ENCODE assay signal across 9 cellular contexts in genomic region chr10:110774069-110775021, GRCh38.
DNase-seq lines count a peak whose midpoint lies in the region; ATAC-seq and TF ChIP-seq lines count a peak whose summit lies in the region.
"Had no signal": no experiment of that assay in that cellular context is flagged by ENCODE, and none has a peak within 500 bp of the region (broad histone marks: within the 10 kb centered on the region; RNA-seq: fewer than 3 reads in every experiment).

No MANE protein-coding gene starts in this region.

- no peak overlapping the region for H3K27ac ChIP-seq in mesendoderm (ENCODE audit: low read depth, low read length)
- H3K27ac ChIP-seq: parathyroid adenoma had no signal

- peaks cover 5% of the 10 kb centered on the region for H3K9me3 Mint-ChIP-seq in activated naive CD8-positive, alpha-beta T cell treated with anti-CD3 and anti-CD28 coated beads for 36 hours
- no peaks in the 10 kb centered on the region for H3K9me3 Mint-ChIP-seq in osteocyte (ENCODE audit: unreplicated experiment)

- H3K4ac ChIP-seq in mesendoderm (ENCODE audit: low read depth, low read length): no peak overlapping the region

- H3K27me3 Mint-ChIP-seq in activated naive CD8-positive, alpha-beta T cell treated with anti-CD3 and anti-CD28 coated beads for 36 hours: no peaks in the 10 kb centered on the region
- peaks cover 6% of the 10 kb centered on the region for H3K27me3 Mint-ChIP-seq in osteocyte (ENCODE audit: unreplicated experiment)

- H3K23ac ChIP-seq in mesendoderm (ENCODE audit: low read length): no peak overlapping the region

- H3K4me3 ChIP-seq in GM12864 (ENCODE audit: low read depth, low read length) (no peak overlapping the region), mesendoderm (ENCODE audit: low read length) (no peak overlapping the region)

- H2BK15ac ChIP-seq in mesendoderm (replicated peaks; ENCODE audit: low read depth): peak overlapping the region; percentile 27

- H4K5ac ChIP-seq in mesendoderm (ENCODE audit: low read length): no peak overlapping the region

- H3K79me1 ChIP-seq in mesendoderm (ENCODE audit: low read length): no peaks in the 10 kb centered on the region

- WGBS in mesendoderm (ENCODE audit: extremely low coverage, insufficient coverage, low lambda C conversion rate): no CpG with 5 or more reads among the region's 8 CpGs

- peak overlapping the region; percentile 40 for H3K4me3 Mint-ChIP-seq in activated naive CD8-positive, alpha-beta T cell treated with anti-CD3 and anti-CD28 coated beads for 36 hours
- H3K4me3 Mint-ChIP-seq in osteocyte (ENCODE audit: unreplicated experiment): no peak overlapping the region

- no peak overlapping the region for H2BK5ac ChIP-seq in mesendoderm (ENCODE audit: low read length)

- no peaks in the 10 kb centered on the region for H3K27me3 ChIP-seq in mesendoderm (ENCODE audit: insufficient read depth, low read length, poor library complexity)

- peak overlapping the region; percentile 93 for H3K27ac Mint-ChIP-seq in activated naive CD8-positive, alpha-beta T cell treated with anti-CD3 and anti-CD28 coated beads for 36 hours
- H3K27ac Mint-ChIP-seq in osteocyte (ENCODE audit: unreplicated experiment): no peak overlapping the region

- H3K36me3 ChIP-seq in mesendoderm (ENCODE audit: control insufficient read depth, insufficient read depth, low read length): no peaks in the 10 kb centered on the region

- H3K36me3 Mint-ChIP-seq in activated naive CD8-positive, alpha-beta T cell treated with anti-CD3 and anti-CD28 coated beads for 36 hours: no peaks in the 10 kb centered on the region
- H3K36me3 Mint-ChIP-seq in osteocyte (ENCODE audit: unreplicated experiment): no peaks in the 10 kb centered on the region

- H3K9ac ChIP-seq in mesendoderm (ENCODE audit: low read length): no peak overlapping the region
- H3K9ac ChIP-seq: parathyroid adenoma had no signal

- no peaks in the 10 kb centered on the region for H3K4me1 ChIP-seq in mesendoderm (ENCODE audit: control insufficient read depth, low read depth, low read length)

- TF ChIP-seq CTCF in GM12864 (IDR thresholded peaks at IDR 0.05; ENCODE audit: low read depth, low read length, missing control alignments): no peak
- TF ChIP-seq CTCF in osteocyte (IDR thresholded peaks at IDR 0.05): no peak

- no peak overlapping the region for H3K56ac ChIP-seq in mesendoderm (ENCODE audit: low read length)

- no peak overlapping the region for H3K18ac ChIP-seq in mesendoderm (ENCODE audit: low read length)

- H2BK120ac ChIP-seq in mesendoderm (ENCODE audit: low read depth, low read length): no peak overlapping the region

- DNase-seq in GM12864 (ENCODE audit: low read depth): peak; percentile 92
- DNase-seq in LHCN-M2 (ENCODE audit: low read depth): peak; percentile 91
- peak; percentile 62 for DNase-seq in activated naive CD8-positive, alpha-beta T cell treated with anti-CD3 and anti-CD28 coated beads for 36 hours
- no peak for DNase-seq in mesendoderm
- no peak for DNase-seq in NCI-H524 (lab: John Stamatoyannopoulos, UW)
- DNase-seq in NCI-H1105 (lab: John Stamatoyannopoulos, UW): no peak
- no peak for DNase-seq in osteocyte (ENCODE audit: extremely low spot score, unreplicated experiment)

- H4K8ac ChIP-seq in mesendoderm (ENCODE audit: low read depth, low read length): no peak overlapping the region

- peak; percentile 98 for ATAC-seq in GM21825 (IDR thresholded peaks at IDR 0.05; ENCODE audit: unreplicated experiment)

- H3K79me2 ChIP-seq in mesendoderm (ENCODE audit: control insufficient read depth, insufficient read depth, low read length): no peaks in the 10 kb centered on the region
- H3K79me2 ChIP-seq: parathyroid adenoma had no signal

- no peak overlapping the region for H2AK5ac ChIP-seq in mesendoderm (ENCODE audit: low read length)

- peaks cover 64% of the 10 kb centered on the region for H3K4me1 Mint-ChIP-seq in activated naive CD8-positive, alpha-beta T cell treated with anti-CD3 and anti-CD28 coated beads for 36 hours
- peaks cover 2% of the 10 kb centered on the region for H3K4me1 Mint-ChIP-seq in osteocyte (ENCODE audit: unreplicated experiment)

- H3K4me2 ChIP-seq in mesendoderm (ENCODE audit: low read length): no peak overlapping the region

Comparison
In these comparisons a context has a peak if more than half of its experiments do, and no peak if none do; other contexts are left out.
1. DNase-seq: peak in GM12864 (single experiment), LHCN-M2 (single experiment) and activated naive CD8-positive, alpha-beta T cell treated with anti-CD3 and anti-CD28 coated beads for 36 hours (single experiment); none in mesendoderm (single experiment), NCI-H524 (0 of 2), NCI-H1105 (single experiment) and osteocyte (single experiment).